Comparison of ENCODE assay signal across 7 cellular contexts in genomic region chr22:40108926-40109325, GRCh38.
DNase-seq lines count a peak whose midpoint lies in the region; ATAC-seq, FAIRE-seq and TF ChIP-seq lines count a peak whose summit lies in the region.
"Not testable (repeated sequence)": the region's sequence is repeated elsewhere in the genome, so short reads cannot be mapped to it uniquely, and the experiment has no call there.

No MANE protein-coding gene starts in this region.

- H3K36me3 Mint-ChIP-seq in activated CD8-positive, alpha-beta T cell treated with anti-CD3 and anti-CD28 coated beads for 36 hours (ENCODE audit: low read depth); activated T-cell treated with anti-CD3 and anti-CD28 coated beads, Interleukin-2, amount 50 U/mL, for 72 hours (ENCODE audit: insufficient read depth in 2 of 2); activated naive CD8-positive, alpha-beta T cell; stimulated activated effector memory CD8-positive, alpha-beta T cell treated with anti-CD3 and anti-CD28 coated beads, Interleukin-12 subunit alpha, Interleukin-12 subunit beta, amount 100 ng/mL, for 72 hours: not testable (repeated sequence)
- peaks cover 0 to 27% (median 0%) of the 10 kb centered on the region in 5 donors for H3K36me3 Mint-ChIP-seq in naive thymus-derived CD4-positive, alpha-beta T cell

- not testable (repeated sequence) for BruUV-seq in K562 (replicated peaks; lab: Mats Ljungman, UMichigan)

- H3K4me1 ChIP-seq in K562 (replicated peaks in 1 of 2; ENCODE audit: control insufficient read depth in 2 of 2, insufficient read depth in 2 of 2, low read length in 2 of 2): not testable (repeated sequence)
- peaks cover 34 to 54% of the 10 kb centered on the region in 2 donors for H3K4me1 ChIP-seq in naive thymus-derived CD4-positive, alpha-beta T cell (ENCODE audit: control insufficient read depth in 2 of 2, insufficient read depth in 2 of 2, low read length in 2 of 2)

- not testable (repeated sequence) for H3K9me3 ChIP-seq in K562 (replicated peaks; ENCODE audit: control insufficient read depth, insufficient read depth, low read depth, low read length); naive thymus-derived CD4-positive, alpha-beta T cell (ENCODE audit: control insufficient read depth in 2 of 3, low read length in 3 of 3)

- not testable (repeated sequence) for TF ChIP-seq CTCF in VCaP (conservative IDR thresholded peaks at IDR 0.05); activated CD8-positive, alpha-beta T cell treated with anti-CD3 and anti-CD28 coated beads for 36 hours (IDR thresholded peaks at IDR 0.05); K562 (IDR thresholded peaks at IDR 0.05 in 2 of 3, conservative IDR thresholded peaks at IDR 0.05 in 1 of 3; ENCODE audit: insufficient read depth in 2 of 3, low read depth in 1 of 3, low read length in 3 of 3)

- H2AFZ ChIP-seq in K562 (ENCODE audit: low read depth, low read length): not testable (repeated sequence)

- not testable (repeated sequence) for TF ChIP-seq RAD21 in K562 (CRISPR knock-in tag; conservative IDR thresholded peaks at IDR 0.05 in 1 of 2, IDR thresholded peaks at IDR 0.05 in 1 of 2)

- 83% methylated on average over 5 of the region's 5 CpGs for WGBS in K562 (ENCODE audit: insufficient coverage, low coverage, missing lambda C conversion rate)

- H3K4me3 Mint-ChIP-seq in activated CD8-positive, alpha-beta T cell treated with anti-CD3 and anti-CD28 coated beads for 36 hours; stimulated activated effector memory CD8-positive, alpha-beta T cell treated with anti-CD3 and anti-CD28 coated beads, Interleukin-12 subunit alpha, Interleukin-12 subunit beta, amount 100 ng/mL, for 72 hours: not testable (repeated sequence)
- peak overlapping the region; percentile 45 to 63 for H3K4me3 Mint-ChIP-seq in activated T-cell treated with anti-CD3 and anti-CD28 coated beads, Interleukin-2, amount 50 U/mL, for 72 hours
- peak overlapping the region; percentile 48 for H3K4me3 Mint-ChIP-seq in activated naive CD8-positive, alpha-beta T cell
- peak overlapping the region in 7 of 10 donors; percentile 13 to 78 (median 32) for H3K4me3 Mint-ChIP-seq in naive thymus-derived CD4-positive, alpha-beta T cell

- TF ChIP-seq POLR2A in K562 (conservative IDR thresholded peaks at IDR 0.05): not testable (repeated sequence)

- H3K27ac Mint-ChIP-seq in activated CD8-positive, alpha-beta T cell treated with anti-CD3 and anti-CD28 coated beads for 36 hours: peak overlapping the region; percentile 58
- peak overlapping the region; percentile 13 for H3K27ac Mint-ChIP-seq in activated T-cell treated with anti-CD3 and anti-CD28 coated beads, Interleukin-2, amount 50 U/mL, for 72 hours
- peak overlapping the region; percentile 73 for H3K27ac Mint-ChIP-seq in activated naive CD8-positive, alpha-beta T cell
- H3K27ac Mint-ChIP-seq in naive thymus-derived CD4-positive, alpha-beta T cell: peak overlapping the region in 8 of 9 donors; percentile 30 to 85 (median 62)
- H3K27ac Mint-ChIP-seq in stimulated activated effector memory CD8-positive, alpha-beta T cell treated with anti-CD3 and anti-CD28 coated beads, Interleukin-12 subunit alpha, Interleukin-12 subunit beta, amount 100 ng/mL, for 72 hours: peak overlapping the region; percentile 91

- in situ Hi-C loops in K562 (cut with MboI): not testable (repeated sequence)

- H3K36me3 ChIP-seq in K562 (ENCODE audit: control insufficient read depth, insufficient read depth, low read length); naive thymus-derived CD4-positive, alpha-beta T cell (ENCODE audit: control insufficient read depth in 2 of 3, insufficient read depth in 3 of 3, low read length in 3 of 3): not testable (repeated sequence)

- H3K4me1 Mint-ChIP-seq in activated CD8-positive, alpha-beta T cell treated with anti-CD3 and anti-CD28 coated beads for 36 hours (ENCODE audit: low read depth): peaks cover 83% of the 10 kb centered on the region
- peaks cover 94% of the 10 kb centered on the region for H3K4me1 Mint-ChIP-seq in activated T-cell treated with anti-CD3 and anti-CD28 coated beads, Interleukin-2, amount 50 U/mL, for 72 hours (ENCODE audit: low read depth)
- peaks cover 91% of the 10 kb centered on the region for H3K4me1 Mint-ChIP-seq in activated naive CD8-positive, alpha-beta T cell (ENCODE audit: low read depth)
- H3K4me1 Mint-ChIP-seq in naive thymus-derived CD4-positive, alpha-beta T cell: peaks cover 53 to 100% (median 95%) of the 10 kb centered on the region in 7 donors
- H3K4me1 Mint-ChIP-seq in stimulated activated effector memory CD8-positive, alpha-beta T cell treated with anti-CD3 and anti-CD28 coated beads, Interleukin-12 subunit alpha, Interleukin-12 subunit beta, amount 100 ng/mL, for 72 hours: peaks cover 76% of the 10 kb centered on the region

- not testable (repeated sequence) for H4K20me1 ChIP-seq in K562 (replicated peaks; ENCODE audit: control insufficient read depth, insufficient read depth, low read length)

- H3K27me3 Mint-ChIP-seq in activated CD8-positive, alpha-beta T cell treated with anti-CD3 and anti-CD28 coated beads for 36 hours; activated T-cell treated with anti-CD3 and anti-CD28 coated beads, Interleukin-2, amount 50 U/mL, for 72 hours (ENCODE audit: low read depth); activated naive CD8-positive, alpha-beta T cell; naive thymus-derived CD4-positive, alpha-beta T cell: not testable (repeated sequence)

- not testable (repeated sequence) for TF ChIP-seq EP300 in K562 (IDR thresholded peaks at IDR 0.05; ENCODE audit: low read length)

- intact Hi-C loops in activated CD8-positive, alpha-beta T cell treated with anti-CD3 and anti-CD28 coated beads for 36 hours (cut with micrococcal nuclease): loop anchor here (5.0 kb wide), 1 partner anchor 57 kb away; no protein-coding TSS in a partner anchor
- intact Hi-C loops in K562 (cut with micrococcal nuclease): not testable (repeated sequence)
- intact Hi-C loops in naive thymus-derived CD4-positive, alpha-beta T cell (cut with micrococcal nuclease): loop anchor here (1.0 to 5.0 kb wide), 3 partner anchors 7 to 68 kb away; partner anchors contain the start of gene TNRC6B (in 1 of the 2)

- not testable (repeated sequence) for H3K4me3 ChIP-seq in K562; naive thymus-derived CD4-positive, alpha-beta T cell (ENCODE audit: low read length)

- H3K27ac ChIP-seq in VCaP: peak overlapping the region; percentile 79
- not testable (repeated sequence) for H3K27ac ChIP-seq in K562 (ENCODE audit: extremely low read depth, low read depth, low read length); naive thymus-derived CD4-positive, alpha-beta T cell (ENCODE audit: low read depth, low read length)

- not testable (repeated sequence) for H3K9me3 Mint-ChIP-seq in activated CD8-positive, alpha-beta T cell treated with anti-CD3 and anti-CD28 coated beads for 36 hours; activated T-cell treated with anti-CD3 and anti-CD28 coated beads, Interleukin-2, amount 50 U/mL, for 72 hours; activated naive CD8-positive, alpha-beta T cell (ENCODE audit: low read depth); naive thymus-derived CD4-positive, alpha-beta T cell; stimulated activated effector memory CD8-positive, alpha-beta T cell treated with anti-CD3 and anti-CD28 coated beads, Interleukin-12 subunit alpha, Interleukin-12 subunit beta, amount 100 ng/mL, for 72 hours

- DNase-seq in activated CD8-positive, alpha-beta T cell treated with anti-CD3 and anti-CD28 coated beads for 36 hours; activated T-cell treated with anti-CD3 and anti-CD28 coated beads, Interleukin-2, amount 50 U/mL, for 72 hours; K562 (ENCODE audit: extremely low read depth in 1 of 4, low spot score in 3 of 4); naive thymus-derived CD4-positive, alpha-beta T cell; stimulated activated effector memory CD8-positive, alpha-beta T cell treated with anti-CD3 and anti-CD28 coated beads, Interleukin-12 subunit alpha, Interleukin-12 subunit beta, amount 100 ng/mL, for 72 hours (ENCODE audit: low spot score in 2 of 2): not testable (repeated sequence)

- H3K79me2 ChIP-seq in K562 (ENCODE audit: control insufficient read depth, insufficient read depth, low read length): not testable (repeated sequence)

- ATAC-seq in activated CD8-positive, alpha-beta T cell treated with anti-CD3 and anti-CD28 coated beads for 36 hours; activated T-cell treated with anti-CD3 and anti-CD28 coated beads, Interleukin-2, amount 50 U/mL, for 72 hours (replicated peaks in 1 of 2); K562; naive thymus-derived CD4-positive, alpha-beta T cell; stimulated activated effector memory CD8-positive, alpha-beta T cell treated with anti-CD3 and anti-CD28 coated beads, Interleukin-12 subunit alpha, Interleukin-12 subunit beta, amount 100 ng/mL, for 72 hours: not testable (repeated sequence)

- H3K27me3 ChIP-seq in K562 (ENCODE audit: control insufficient read depth in 2 of 2, insufficient read depth in 2 of 2, low read length in 2 of 2); naive thymus-derived CD4-positive, alpha-beta T cell (ENCODE audit: control insufficient read depth in 2 of 2, insufficient read depth in 2 of 2, low read length in 2 of 2): not testable (repeated sequence)

- H3K9ac ChIP-seq in K562 (ENCODE audit: insufficient read depth in 1 of 2, low read depth in 2 of 2, low read length in 2 of 2): not testable (repeated sequence)

- FAIRE-seq in K562 (lab: Jason Lieb, UNC): not testable (repeated sequence)

- H3K9me1 ChIP-seq in K562 (ENCODE audit: control insufficient read depth, insufficient read depth, low read length): not testable (repeated sequence)

- not testable (repeated sequence) for H3K4me2 ChIP-seq in K562 (ENCODE audit: insufficient read depth, low read length)

- CTCF ChIA-PET in activated CD8-positive, alpha-beta T cell treated with anti-CD3 and anti-CD28 coated beads for 36 hours (lab: Charles Lee): interaction anchor here (1.0 to 2.5 kb wide), 4 partner anchors 9 to 239 kb away, joined by 3 to 13 read pairs (median 7); no protein-coding TSS in a partner anchor
- CTCF ChIA-PET in K562 (lab: Yijun Ruan, JAX; ENCODE audit: low intra/inter-chr PET ratio): not testable (repeated sequence)
- CTCF ChIA-PET in naive thymus-derived CD4-positive, alpha-beta T cell (lab: Charles Lee): interaction anchor here (0.6 to 1.1 kb wide), 3 partner anchors 9 to 553 kb away, joined by 3 read pairs; no protein-coding TSS in a partner anchor

- POLR2A ChIA-PET in activated CD8-positive, alpha-beta T cell treated with anti-CD3 and anti-CD28 coated beads for 36 hours (lab: Charles Lee): interaction anchor here (0.6 to 1.7 kb wide), 6 partner anchors 8 to 237 kb away, joined by 3 to 4 read pairs (median 3); no protein-coding TSS in a partner anchor
- POLR2A ChIA-PET in K562 (lab: Yijun Ruan, JAX): not testable (repeated sequence)
- POLR2A ChIA-PET in naive thymus-derived CD4-positive, alpha-beta T cell (lab: Charles Lee): interaction anchor here (0.9 kb wide), 1 partner anchor 69 kb away, joined by 3 read pairs; the partner anchor contains the start of gene TNRC6B

Comparison
In these comparisons a context has a peak if more than half of its experiments do, and no peak if none do; other contexts are left out.
1. H3K27ac Mint-ChIP-seq: peak in every context shown above with its lines; median percentile 91 in stimulated activated effector memory CD8-positive, alpha-beta T cell treated with anti-CD3 and anti-CD28 coated beads, Interleukin-12 subunit alpha, Interleukin-12 subunit beta, amount 100 ng/mL, for 72 hours; 73 in activated naive CD8-positive, alpha-beta T cell; 62 in naive thymus-derived CD4-positive, alpha-beta T cell; 58 in activated CD8-positive, alpha-beta T cell treated with anti-CD3 and anti-CD28 coated beads for 36 hours; 13 in activated T-cell treated with anti-CD3 and anti-CD28 coated beads, Interleukin-2, amount 50 U/mL, for 72 hours.